23 cellular contexts compared by ENCODE assay signal in the genomic region with DNA sequence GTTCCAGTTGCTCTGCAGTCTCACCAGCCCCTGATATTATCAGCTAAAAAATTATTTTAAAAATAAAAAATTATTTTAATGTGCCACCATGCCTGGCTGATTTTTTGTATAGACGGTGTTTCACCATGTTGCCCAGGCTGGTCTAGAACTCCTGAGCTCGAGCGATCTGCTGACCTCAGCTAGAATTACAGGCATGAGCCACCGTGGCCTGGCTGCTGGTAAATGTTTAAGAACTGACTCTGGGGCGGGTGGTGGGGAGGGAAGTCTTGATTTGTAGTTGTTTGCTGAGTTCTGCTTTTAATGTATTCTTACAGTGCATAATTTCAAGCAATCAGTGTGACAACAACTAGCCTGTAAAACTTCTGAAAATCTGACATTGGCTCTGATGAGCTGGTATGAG.
A peak's percentile ranks its signal among the peaks of the same experiment; 100 is the strongest.
DNase-seq lines count a peak whose midpoint lies in the region; ATAC-seq, FAIRE-seq and TF ChIP-seq lines count a peak whose summit lies in the region.
"Had no signal": no experiment of that assay in that cellular context is flagged by ENCODE, and none has a peak within 500 bp of the region (broad histone marks: within the 10 kb centered on the region; RNA-seq: fewer than 3 reads in every experiment).

No MANE protein-coding gene starts in this region.

- no peaks in the 10 kb centered on the region for H3K4me1 Mint-ChIP-seq in Calu3 (ENCODE audit: low read depth, unreplicated experiment)
- H3K4me1 Mint-ChIP-seq: CD4-positive, alpha-beta memory T cell had no signal

- intact Hi-C loops in HepG2 (cut with micrococcal nuclease; ENCODE audit: unreplicated experiment) (no loop called here), right lobe of liver (cut with DNase I) (no loop called here), K562 (cut with micrococcal nuclease) (no loop called here), Calu3 (cut with micrococcal nuclease; ENCODE audit: unreplicated experiment) (no loop called here)

- H3K4me2 ChIP-seq in HepG2 (ENCODE audit: low read depth, low read length) (no peak overlapping the region), K562 (ENCODE audit: insufficient read depth, low read length) (no peak overlapping the region)

- in situ Hi-C loops in HepG2 (cut with HindIII; ENCODE audit: extremely low pct_ligation_motif_present, low pct_unique_long_range_greater_than_20kb) = no loop called here
- in situ Hi-C loops in K562 (cut with MboI) = no loop called here

- TF ChIP-seq CTCF in HepG2 (CRISPR knock-in tag; IDR thresholded peaks at IDR 0.05) (no peak), right lobe of liver (IDR thresholded peaks at IDR 0.05) (no peak), K562 (IDR thresholded peaks at IDR 0.05 in 2 of 3, conservative IDR thresholded peaks at IDR 0.05 in 1 of 3; ENCODE audit: insufficient read depth in 2 of 3, low read depth in 1 of 3, low read length in 3 of 3) (no peak), Calu3 (IDR thresholded peaks at IDR 0.05; ENCODE audit: unreplicated experiment) (no peak)

- DNase-seq in HepG2 (ENCODE audit: low spot score) (no peak), right lobe of liver (no peak), K562 (ENCODE audit: extremely low read depth in 1 of 4, low spot score in 3 of 4) (no peak), islet precursor cell (peak; percentile 27), DMS 273 treated with DMSO at 0.1 percent for 48 hours (lab: John Stamatoyannopoulos, UW) (no peak), NCI-H1105 treated with DMSO at 0.1 percent for 48 hours (lab: John Stamatoyannopoulos, UW) (no peak), Calu3 (no peak)
- DNase-seq: ACHN; AML-193; C1 segment of cervical spinal cord; CD4-positive, alpha-beta memory T cell; COR-L47; DMS79; EL; GDM1; GOT3; H7; HCEC 1CT had no signal

- POLR2A ChIA-PET in HepG2 (lab: Yijun Ruan, JAX) = no interaction called here
- POLR2A ChIA-PET in K562 (lab: Yijun Ruan, JAX) = no interaction called here

- H3K79me2 ChIP-seq in HepG2 (ENCODE audit: insufficient read depth, low read length) (no peaks in the 10 kb centered on the region), K562 (ENCODE audit: control insufficient read depth, insufficient read depth, low read length) (no peaks in the 10 kb centered on the region)

- no peak overlapping the region for H2AFZ ChIP-seq in HepG2 (ENCODE audit: low read length)
- H2AFZ ChIP-seq in K562 (ENCODE audit: low read depth, low read length) = no peak overlapping the region

- TF ChIP-seq RAD21 in HepG2 (CRISPR knock-in tag; IDR thresholded peaks at IDR 0.05) (no peak), K562 (CRISPR knock-in tag; conservative IDR thresholded peaks at IDR 0.05 in 1 of 2, IDR thresholded peaks at IDR 0.05 in 1 of 2) (no peak)

- ATAC-seq in HepG2 (no peak), right lobe of liver (no peak), K562 (no peak), HG03039 (IDR thresholded peaks at IDR 0.05; ENCODE audit: unreplicated experiment) (no peak)
- ATAC-seq: GM12878 had no signal

- H3K9me3 ChIP-seq in HepG2 (ENCODE audit: low read length) = no peaks in the 10 kb centered on the region
- H3K9me3 ChIP-seq in right lobe of liver = no peaks in the 10 kb centered on the region
- H3K9me3 ChIP-seq in K562 (replicated peaks; ENCODE audit: control insufficient read depth, insufficient read depth, low read depth, low read length) = no peaks in the 10 kb centered on the region

- no peaks in the 10 kb centered on the region for H3K36me3 Mint-ChIP-seq in Calu3 (ENCODE audit: insufficient read depth, unreplicated experiment)
- H3K36me3 Mint-ChIP-seq: CD4-positive, alpha-beta memory T cell had no signal

- H3K27me3 Mint-ChIP-seq in Calu3 (ENCODE audit: unreplicated experiment) = no peaks in the 10 kb centered on the region
- H3K27me3 Mint-ChIP-seq: CD4-positive, alpha-beta memory T cell had no signal

- H3K9ac ChIP-seq in HepG2 (ENCODE audit: insufficient read depth, low read depth, low read length) (no peak overlapping the region), K562 (ENCODE audit: insufficient read depth in 1 of 2, low read depth in 2 of 2, low read length in 2 of 2) (no peak overlapping the region)

- H3K4me3 Mint-ChIP-seq in Calu3 (ENCODE audit: low read depth, unreplicated experiment) = no peak overlapping the region
- H3K4me3 Mint-ChIP-seq: CD4-positive, alpha-beta memory T cell had no signal

- TF ChIP-seq POLR2A in HepG2 (IDR thresholded peaks at IDR 0.05; ENCODE audit: insufficient read depth in 1 of 2, low read depth in 2 of 2, low read length in 2 of 2) (no peak), right lobe of liver (IDR thresholded peaks at IDR 0.05) (no peak), K562 (conservative IDR thresholded peaks at IDR 0.05) (no peak)

- CTCF ChIA-PET in HepG2 (lab: Yijun Ruan, JAX; ENCODE audit: low intra/inter-chr PET ratio, low total read pairs) (no interaction called here), K562 (lab: Yijun Ruan, JAX; ENCODE audit: low intra/inter-chr PET ratio) (no interaction called here), Calu3 (lab: Charles Lee) (interaction anchor here (0.6 kb wide), 1 partner anchor 16 kb away, joined by 3 read pairs; no protein-coding TSS in a partner anchor)

- 12% methylated on average over 5 of the region's 5 CpGs for whole genome bisulfite sequencing in HepG2 (ENCODE audit: low lambda C conversion rate)
- WGBS in right lobe of liver (ENCODE audit: insufficient coverage, low coverage, low lambda C conversion rate, missing lambda C conversion rate) = 63% methylated on average over 5 of the region's 5 CpGs
- WGBS in K562 (ENCODE audit: insufficient coverage, low coverage, missing lambda C conversion rate) = 5% methylated on average over 5 of the region's 5 CpGs

- H4K20me1 ChIP-seq in HepG2 (ENCODE audit: insufficient read depth, low read length) (no peaks in the 10 kb centered on the region), K562 (replicated peaks; ENCODE audit: control insufficient read depth, insufficient read depth, low read length) (no peaks in the 10 kb centered on the region)

- H3K27me3 ChIP-seq in HepG2 (ENCODE audit: control insufficient read depth in 1 of 2, insufficient read depth in 2 of 2, low read length in 2 of 2) (peaks cover 0 to 15% of the 10 kb centered on the region in 2 experiments; a peak in 1 of 5 replicates), right lobe of liver (no peaks in the 10 kb centered on the region), K562 (ENCODE audit: control insufficient read depth in 2 of 2, insufficient read depth in 2 of 2, low read length in 2 of 2) (peaks cover 3 to 9% of the 10 kb centered on the region in 2 experiments; a peak in 4 of 5 replicates)

- H3K4me1 ChIP-seq in HepG2 (ENCODE audit: insufficient read depth, low read length) (no peaks in the 10 kb centered on the region), right lobe of liver (no peaks in the 10 kb centered on the region), K562 (replicated peaks in 1 of 2; ENCODE audit: control insufficient read depth in 2 of 2, insufficient read depth in 2 of 2, low read length in 2 of 2) (no peaks in the 10 kb centered on the region; a peak in 1 of 5 replicates)

- H3K9me3 Mint-ChIP-seq in Calu3 (ENCODE audit: low read depth, unreplicated experiment) = no peaks in the 10 kb centered on the region

- no peaks in the 10 kb centered on the region for H3K36me3 ChIP-seq in HepG2 (replicated peaks in 1 of 2; ENCODE audit: control insufficient read depth in 1 of 2, insufficient read depth in 2 of 2, low read length in 2 of 2)
- H3K36me3 ChIP-seq in right lobe of liver = no peaks in the 10 kb centered on the region
- H3K36me3 ChIP-seq in K562 (ENCODE audit: control insufficient read depth, insufficient read depth, low read length) = no peaks in the 10 kb centered on the region

- H3K4me3 ChIP-seq in HepG2 (replicated peaks in 1 of 3; ENCODE audit: insufficient read depth in 1 of 3, low read depth in 2 of 3, low read length in 3 of 3) (no peak overlapping the region), right lobe of liver (no peak overlapping the region), K562 (no peak overlapping the region)
- H3K4me3 ChIP-seq: GM12878 had no signal

- no peaks in the 10 kb centered on the region for H3K9me1 ChIP-seq in K562 (ENCODE audit: control insufficient read depth, insufficient read depth, low read length)

- BruUV-seq in HepG2 (replicated peaks; lab: Mats Ljungman, UMichigan) = no TSS peak
- no TSS peak for BruUV-seq in K562 (replicated peaks; lab: Mats Ljungman, UMichigan)
- BruUV-seq in Calu3 (replicated peaks; lab: Mats Ljungman, UMichigan) = no TSS peak

- no peak overlapping the region for H3K27ac ChIP-seq in HepG2 (ENCODE audit: extremely low read length, insufficient read depth, low read length)
- no peak overlapping the region for H3K27ac ChIP-seq in right lobe of liver
- H3K27ac ChIP-seq in K562 (ENCODE audit: extremely low read depth, low read depth, low read length) = no peak overlapping the region
- H3K27ac ChIP-seq: 22Rv1 had no signal

- no peak for TF ChIP-seq EP300 in HepG2 (IDR thresholded peaks at IDR 0.05; ENCODE audit: low read depth in 2 of 2, low read length in 2 of 2)
- no peak for TF ChIP-seq EP300 in HepG2 (CRISPR knock-in tag; IDR thresholded peaks at IDR 0.05; ENCODE audit: borderline replicate concordance)
- no peak for TF ChIP-seq EP300 in K562 (IDR thresholded peaks at IDR 0.05; ENCODE audit: low read length)

- no peak for FAIRE-seq in HepG2 (lab: Jason Lieb, UNC)
- FAIRE-seq in K562 (lab: Jason Lieb, UNC) = no peak
- FAIRE-seq: A204.1, GM12878, GM19239 had no signal

- no peak overlapping the region for H3K27ac Mint-ChIP-seq in Calu3 (ENCODE audit: unreplicated experiment)
- H3K27ac Mint-ChIP-seq: CD4-positive, alpha-beta memory T cell had no signal

TF ChIP-seq in HepG2, 621 proteins besides CTCF, POLR2A, EP300 and RAD21 (continues in another document):
- TF ChIP-seq ZNF850 (CRISPR knock-in tag; conservative IDR thresholded peaks at IDR 0.05) = no peak

TF ChIP-seq in K562, 482 proteins besides CTCF, POLR2A, EP300 and RAD21:
- peak; percentile 40; the same call in 1 of the 2 replicates for TF ChIP-seq MAFK (IDR thresholded peaks at IDR 0.05; ENCODE audit: low read length)
- TF ChIP-seq ZNF431 (CRISPR knock-in tag; IDR thresholded peaks at IDR 0.05) = no peak
- TF ChIP-seq MAFF (IDR thresholded peaks at IDR 0.05; ENCODE audit: low read length) = peak; percentile 53; the same call in 1 of the 2 replicates
- peak; percentile 37; the same call in 1 of the 2 replicates for TF ChIP-seq C11orf30 (IDR thresholded peaks at IDR 0.05; ENCODE audit: low read depth)
- TF ChIP-seq GTF2E2 (tag; IDR thresholded peaks at IDR 0.05) = no peak
- TF ChIP-seq ZNF316 (IDR thresholded peaks at IDR 0.05) = peak; percentile 48; the same call in 1 of the 2 replicates
